ENCODE assay signal across 25 cellular contexts in genomic region chr1:211952299-211952698, GRCh38.
"Had no signal": no experiment of that assay in that cellular context is flagged by ENCODE, and none has a peak within 500 bp of the region (broad histone marks: within the 10 kb centered on the region; RNA-seq: fewer than 3 reads in every experiment).

No MANE protein-coding gene starts in this region.

- H3K9me3 Mint-ChIP-seq: effector memory CD8-positive, alpha-beta T cell; stimulated activated effector memory CD8-positive, alpha-beta T cell treated with anti-CD3 and anti-CD28 coated beads, Interleukin-12 subunit alpha, Interleukin-12 subunit beta, amount 100 ng/mL, for 72 hours; stimulated activated naive CD8-positive, alpha-beta T cell treated with anti-CD3 and anti-CD28 coated beads, Interleukin-15, Interleukin-2, amounts not matched to agents 100 ng/mL and 50 ng/mL, for 24 hours; T-cell had no signal

- ATAC-seq: effector memory CD8-positive, alpha-beta T cell; heart left ventricle; left ventricle myocardium superior; naive thymus-derived CD4-positive, alpha-beta T cell; sciatic nerve; T-cell had no signal

- H3K27ac ChIP-seq: coronary artery, heart left ventricle, ovary, prostate gland, skin epidermis, thoracic aorta, upper lobe of right lung had no signal

- H3K9me3 ChIP-seq: heart left ventricle, ovary, prostate gland, thoracic aorta, upper lobe of right lung had no signal

- H3K27me3 ChIP-seq: heart left ventricle, ovary, upper lobe of right lung had no signal

- H3K27me3 Mint-ChIP-seq: activated CD4-positive, alpha-beta T cell treated with anti-CD3 and anti-CD28 coated beads for 36 hours; activated naive CD8-positive, alpha-beta T cell; effector memory CD8-positive, alpha-beta T cell; naive thymus-derived CD4-positive, alpha-beta T cell; stimulated activated naive CD8-positive, alpha-beta T cell treated with anti-CD3 and anti-CD28 coated beads, Interleukin-15, Interleukin-2, amounts not matched to agents 100 ng/mL and 50 ng/mL, for 24 hours; T-cell had no signal

- H3K4me3 ChIP-seq: coronary artery, heart left ventricle, ovary, prostate gland, skin epidermis, thoracic aorta, upper lobe of right lung had no signal

- H3K4me3 Mint-ChIP-seq: activated CD4-positive, alpha-beta T cell treated with anti-CD3 and anti-CD28 coated beads for 36 hours; activated naive CD8-positive, alpha-beta T cell; effector memory CD8-positive, alpha-beta T cell; mesothelial cell of epicardium; naive thymus-derived CD4-positive, alpha-beta T cell; stimulated activated effector memory CD8-positive, alpha-beta T cell treated with anti-CD3 and anti-CD28 coated beads, Interleukin-12 subunit alpha, Interleukin-12 subunit beta, amount 100 ng/mL, for 72 hours; stimulated activated naive CD8-positive, alpha-beta T cell treated with anti-CD3 and anti-CD28 coated beads, Interleukin-15, Interleukin-2, amounts not matched to agents 100 ng/mL and 50 ng/mL, for 24 hours; T-cell had no signal

- DNase-seq: activated CD4-positive, alpha-beta T cell treated with anti-CD3 and anti-CD28 coated beads for 36 hours; activated CD4-positive, alpha-beta T cell treated with anti-CD3 and anti-CD28 coated beads, Interleukin-2, amount 50 U/mL, for 4 hours; activated CD4-positive, CD25-positive, alpha-beta regulatory T cell; activated CD8-positive, alpha-beta memory T cell treated with anti-CD3 and anti-CD28 coated beads for 24 hours; activated effector memory CD4-positive, alpha-beta T cell treated with Interleukin-2 at 50 U/mL for 16 hours; activated naive CD4-positive, alpha-beta T cell treated with Interleukin-2 at 50 U/mL for 16 hours; anterior cingulate cortex; effector memory CD8-positive, alpha-beta T cell; heart left ventricle; left ventricle myocardium superior; naive thymus-derived CD4-positive, alpha-beta T cell; ovary; retina; stimulated activated CD4-positive, alpha-beta T cell treated with anti-CD3 and anti-CD28 coated beads, Interleukin-4, amount 100 ng/mL, for 24 hours; T-cell; upper lobe of right lung had no signal

- H3K27ac Mint-ChIP-seq: activated CD4-positive, alpha-beta T cell treated with anti-CD3 and anti-CD28 coated beads for 36 hours; activated naive CD8-positive, alpha-beta T cell; effector memory CD8-positive, alpha-beta T cell; mesothelial cell of epicardium; stimulated activated effector memory CD8-positive, alpha-beta T cell treated with anti-CD3 and anti-CD28 coated beads, Interleukin-12 subunit alpha, Interleukin-12 subunit beta, amount 100 ng/mL, for 72 hours; T-cell had no signal

- H3K4me1 ChIP-seq: upper lobe of right lung had no signal

- H3K36me3 ChIP-seq: ovary, prostate gland had no signal
